In the genomic region with DNA sequence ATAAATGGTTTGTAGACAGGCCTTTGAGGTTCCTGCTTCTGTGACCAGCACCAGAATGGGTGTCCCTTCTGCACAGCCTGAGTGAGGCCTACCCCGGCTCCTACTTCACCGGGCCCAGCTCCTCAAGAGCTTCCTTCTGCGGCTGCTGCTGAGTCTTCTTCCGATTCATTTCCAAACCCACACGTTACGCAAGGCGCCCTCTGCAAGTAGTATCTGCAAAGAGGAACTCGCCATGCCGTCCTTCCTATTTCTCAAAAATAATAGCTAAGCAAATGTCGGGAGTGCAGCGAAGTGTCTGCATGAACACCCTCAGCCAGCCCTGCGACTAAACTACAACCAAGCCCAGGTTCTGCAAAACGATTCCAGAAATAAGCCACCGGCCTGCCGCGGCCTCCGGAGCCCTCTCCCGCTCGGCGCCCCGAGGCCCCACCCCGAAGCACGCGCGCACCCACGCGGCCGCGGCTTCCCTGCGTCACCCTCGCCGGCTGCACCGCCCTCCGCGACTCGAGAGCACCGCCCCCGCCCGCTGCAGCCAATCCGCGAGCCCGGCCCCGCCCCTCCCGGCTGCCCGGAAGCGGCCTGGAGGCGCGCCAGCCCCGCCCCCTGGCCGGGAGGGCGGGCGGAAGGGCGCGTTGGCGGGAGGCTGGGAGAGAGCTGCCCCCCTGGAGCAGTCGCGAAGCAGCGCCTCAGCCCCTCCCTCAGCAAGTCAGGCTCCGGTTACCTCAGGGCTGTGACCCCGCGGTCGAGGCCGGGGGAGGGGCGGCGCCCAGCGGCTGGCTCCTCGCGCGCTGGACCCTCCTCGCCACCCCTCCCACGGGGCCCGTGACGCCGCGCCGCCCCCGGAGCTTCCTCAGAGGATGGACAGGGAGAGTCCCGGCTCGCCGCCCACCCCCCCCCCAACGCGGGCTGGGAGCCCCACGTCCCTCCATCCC, we compare ENCODE assay signal across 8 cellular contexts. TPM values are rescaled to one million over a fixed set of nuclear protein-coding genes. Genes with fewer than 3 reads are reported as not detected.
DNase-seq lines count a peak whose midpoint lies in the region; ATAC-seq and TF ChIP-seq lines count a peak whose summit lies in the region.

No MANE protein-coding gene starts in this region.

- peak overlapping the region; percentile 82 for H3K4me3 ChIP-seq in GM08714 (ENCODE audit: low read length)
- H3K4me3 ChIP-seq in osteoblast (ENCODE audit: insufficient read depth, low read length), result peak overlapping the region; percentile 86

- peaks cover 16% of the 10 kb centered on the region for H3K27me3 Mint-ChIP-seq in glutamatergic neuron (ENCODE audit: unreplicated experiment)

- CTCF ChIA-PET in HEK293T (lab: Yijun Ruan, JAX), result interaction anchor here (0.6 to 2.1 kb wide), 4 partner anchors 10 to 48 kb away, joined by 3 to 12 read pairs (median 6); no protein-coding TSS in a partner anchor

- H3K4me1 ChIP-seq in osteoblast (ENCODE audit: insufficient read depth, low read length), result peaks cover 40% of the 10 kb centered on the region

- H2AFZ ChIP-seq in osteoblast (ENCODE audit: low read length), result no peak overlapping the region

- peak overlapping the region; percentile 85 for H3K4me3 Mint-ChIP-seq in glutamatergic neuron (ENCODE audit: unreplicated experiment)

- POLR2A ChIA-PET in HEK293T (lab: Yijun Ruan, JAX), result interaction anchor here (0.7 to 2.8 kb wide), 5 partner anchors 9 to 24 kb away, joined by 3 to 16 read pairs (median 10); no protein-coding TSS in a partner anchor

- peaks cover 27% of the 10 kb centered on the region for H4K20me1 ChIP-seq in osteoblast (ENCODE audit: insufficient read depth, low read length)

- H3K4me1 Mint-ChIP-seq in glutamatergic neuron (ENCODE audit: low read depth, unreplicated experiment), result peaks cover 45% of the 10 kb centered on the region

- peaks cover 9 to 11% of the 10 kb centered on the region in 2 donors for H3K36me3 Mint-ChIP-seq in activated naive CD4-positive, alpha-beta T cell treated with anti-CD3 and anti-CD28 coated beads, Interleukin-2, amount 50 U/mL, for 72 hours
- H3K36me3 Mint-ChIP-seq in glutamatergic neuron (ENCODE audit: unreplicated experiment), result no peaks in the 10 kb centered on the region

- DNase-seq in HEK293T (ENCODE audit: extremely low spot score), result peak; percentile 92
- DNase-seq in NAMALWA (ENCODE audit: low spot score), result peak; percentile 90
- peak; percentile 98 to 100 for DNase-seq in activated naive CD4-positive, alpha-beta T cell treated with anti-CD3 and anti-CD28 coated beads, Interleukin-2, amount 50 U/mL, for 72 hours (ENCODE audit: low spot score in 2 of 2)
- peak; percentile 97 for DNase-seq in glutamatergic neuron
- DNase-seq in osteoblast (ENCODE audit: insufficient read length, low spot score, missing footprints), result peak; percentile 99

- H3K4me2 ChIP-seq in osteoblast (ENCODE audit: insufficient read depth, low read length), result peak overlapping the region; percentile 94

- no peaks in the 10 kb centered on the region for H3K27me3 ChIP-seq in osteoblast (ENCODE audit: insufficient read depth, low read length)

- no peaks in the 10 kb centered on the region for H3K9me3 Mint-ChIP-seq in activated naive CD4-positive, alpha-beta T cell treated with anti-CD3 and anti-CD28 coated beads, Interleukin-2, amount 50 U/mL, for 72 hours
- peaks cover 24% of the 10 kb centered on the region for H3K9me3 Mint-ChIP-seq in glutamatergic neuron (ENCODE audit: unreplicated experiment)

- peak overlapping the region; percentile 99 for H3K27ac ChIP-seq in osteoblast (ENCODE audit: low read depth, low read length)
- peak overlapping the region; percentile 89 for H3K27ac ChIP-seq in temporal lobe (ENCODE audit: low read depth, low read length)

- H3K27ac Mint-ChIP-seq in activated naive CD4-positive, alpha-beta T cell treated with anti-CD3 and anti-CD28 coated beads, Interleukin-2, amount 50 U/mL, for 72 hours, result peak overlapping the region; percentile 88 to 94
- H3K27ac Mint-ChIP-seq in glutamatergic neuron (ENCODE audit: unreplicated experiment), result peak overlapping the region; percentile 79

- peaks cover 16% of the 10 kb centered on the region for H3K36me3 ChIP-seq in osteoblast (ENCODE audit: insufficient read depth, low read length)

- peaks cover 75% of the 10 kb centered on the region for H3K79me2 ChIP-seq in osteoblast (ENCODE audit: insufficient read depth, low read length)

- no peak for TF ChIP-seq CTCF in glutamatergic neuron (IDR thresholded peaks at IDR 0.05; ENCODE audit: partially characterized antibody, unreplicated experiment)
- TF ChIP-seq CTCF in osteoblast (IDR thresholded peaks at IDR 0.05; ENCODE audit: extremely low read depth, low read depth, low read length), result no peak

- H3K9me3 ChIP-seq in osteoblast (ENCODE audit: low read depth, low read length), result no peaks in the 10 kb centered on the region

- peak; percentile 53 for ATAC-seq in SK-N-SH treated with all-trans-retinoic acid at 6 μM for 48 hours
- ATAC-seq in activated naive CD4-positive, alpha-beta T cell treated with anti-CD3 and anti-CD28 coated beads, Interleukin-2, amount 50 U/mL, for 72 hours, result peak; percentile 63 to 72

TF ChIP-seq in HEK293T, 16 proteins besides CTCF, POLR2A, EP300 and RAD21:
- TF ChIP-seq HDGF (IDR thresholded peaks at IDR 0.05; ENCODE audit: borderline replicate concordance) (no peak), CTBP1 (IDR thresholded peaks at IDR 0.05; ENCODE audit: borderline replicate concordance) (no peak), SUZ12 (IDR thresholded peaks at IDR 0.05) (no peak), FOXK2 (IDR thresholded peaks at IDR 0.05) (no peak), NFRKB (IDR thresholded peaks at IDR 0.05) (no peak), BHLHE40 (IDR thresholded peaks at IDR 0.05; ENCODE audit: borderline replicate concordance) (no peak), ARNT (IDR thresholded peaks at IDR 0.05) (no peak), ZNF384 (IDR thresholded peaks at IDR 0.05) (no peak), SP1 (IDR thresholded peaks at IDR 0.05) (no peak), FOXA1 (IDR thresholded peaks at IDR 0.05) (no peak), LEF1 (IDR thresholded peaks at IDR 0.05; ENCODE audit: borderline replicate concordance) (peak; percentile 51; the same call in 1 of the 2 replicates), L3MBTL2 (conservative IDR thresholded peaks at IDR 0.05) (0 out of 2 replicates have a peak, but pooled peaks have one; percentile 36), ELF4 (IDR thresholded peaks at IDR 0.05) (no peak), FOXM1 (IDR thresholded peaks at IDR 0.05; ENCODE audit: borderline replicate concordance) (peak; percentile 58; the same call in 1 of the 2 replicates), TARDBP (IDR thresholded peaks at IDR 0.05) (no peak)
- TF ChIP-seq, protein P1, sequence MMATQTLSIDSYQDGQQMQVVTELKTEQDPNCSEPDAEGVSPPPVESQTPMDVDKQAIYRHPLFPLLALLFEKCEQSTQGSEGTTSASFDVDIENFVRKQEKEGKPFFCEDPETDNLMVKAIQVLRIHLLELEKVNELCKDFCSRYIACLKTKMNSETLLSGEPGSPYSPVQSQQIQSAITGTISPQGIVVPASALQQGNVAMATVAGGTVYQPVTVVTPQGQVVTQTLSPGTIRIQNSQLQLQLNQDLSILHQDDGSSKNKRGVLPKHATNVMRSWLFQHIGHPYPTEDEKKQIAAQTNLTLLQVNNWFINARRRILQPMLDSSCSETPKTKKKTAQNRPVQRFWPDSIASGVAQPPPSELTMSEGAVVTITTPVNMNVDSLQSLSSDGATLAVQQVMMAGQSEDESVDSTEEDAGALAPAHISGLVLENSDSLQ (IDR thresholded peaks at IDR 0.05), result no peak

TF ChIP-seq in SK-N-SH treated with all-trans-retinoic acid at 6 μM for 48 hours, 23 proteins besides CTCF, POLR2A, EP300 and RAD21:
- TF ChIP-seq OSR1 (CRISPR knock-in tag; IDR thresholded peaks at IDR 0.05), result no peak
- TF ChIP-seq ZNF8 (CRISPR knock-in tag; IDR thresholded peaks at IDR 0.05), result no peak
- TF ChIP-seq, protein P2, sequence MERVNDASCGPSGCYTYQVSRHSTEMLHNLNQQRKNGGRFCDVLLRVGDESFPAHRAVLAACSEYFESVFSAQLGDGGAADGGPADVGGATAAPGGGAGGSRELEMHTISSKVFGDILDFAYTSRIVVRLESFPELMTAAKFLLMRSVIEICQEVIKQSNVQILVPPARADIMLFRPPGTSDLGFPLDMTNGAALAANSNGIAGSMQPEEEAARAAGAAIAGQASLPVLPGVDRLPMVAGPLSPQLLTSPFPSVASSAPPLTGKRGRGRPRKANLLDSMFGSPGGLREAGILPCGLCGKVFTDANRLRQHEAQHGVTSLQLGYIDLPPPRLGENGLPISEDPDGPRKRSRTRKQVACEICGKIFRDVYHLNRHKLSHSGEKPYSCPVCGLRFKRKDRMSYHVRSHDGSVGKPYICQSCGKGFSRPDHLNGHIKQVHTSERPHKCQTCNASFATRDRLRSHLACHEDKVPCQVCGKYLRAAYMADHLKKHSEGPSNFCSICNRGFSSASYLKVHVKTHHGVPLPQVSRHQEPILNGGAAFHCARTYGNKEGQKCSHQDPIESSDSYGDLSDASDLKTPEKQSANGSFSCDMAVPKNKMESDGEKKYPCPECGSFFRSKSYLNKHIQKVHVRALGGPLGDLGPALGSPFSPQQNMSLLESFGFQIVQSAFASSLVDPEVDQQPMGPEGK (CRISPR knock-in tag; IDR thresholded peaks at IDR 0.05; ENCODE audit: borderline replicate concordance), result 0 out of 2 replicates have a peak, but pooled peaks have one; percentile 57

RNA-seq across cellular contexts. Expression of a gene that starts 8.3 kb away (rescaled TPM):
- 10 to 100 TPM; 23.4 to 31.9 TPM for total RNA-seq in activated naive CD4-positive, alpha-beta T cell treated with anti-CD3 and anti-CD28 coated beads, Interleukin-2, amount 50 U/mL, for 72 hours
- 41.0 TPM for total RNA-seq in glutamatergic neuron (ENCODE audit: unreplicated experiment)
- total RNA-seq in osteoblast, result 12.3 and 14.1 TPM in 2 replicates
- 10.6 TPM for total RNA-seq in temporal lobe

RNA-seq across cellular contexts. Expression of a gene that starts 55.2 kb away (rescaled TPM):
- total RNA-seq in activated naive CD4-positive, alpha-beta T cell treated with anti-CD3 and anti-CD28 coated beads, Interleukin-2, amount 50 U/mL, for 72 hours, result 10 to 100 TPM; 27.8 to 50.1 TPM
- 111 TPM for total RNA-seq in glutamatergic neuron (ENCODE audit: unreplicated experiment)
- total RNA-seq in osteoblast, result 35.4 and 37.3 TPM in 2 replicates
- 49.7 TPM for total RNA-seq in temporal lobe

RNA-seq across cellular contexts. Expression of a gene that starts 56.3 kb away (rescaled TPM):
- 10 to 100 TPM; 55.9 to 73.4 TPM for total RNA-seq in activated naive CD4-positive, alpha-beta T cell treated with anti-CD3 and anti-CD28 coated beads, Interleukin-2, amount 50 U/mL, for 72 hours
- total RNA-seq in glutamatergic neuron (ENCODE audit: unreplicated experiment), result 25.6 TPM
- total RNA-seq in osteoblast, result 37.7 and 42.0 TPM in 2 replicates
- 28.0 TPM for total RNA-seq in temporal lobe

Comparison
In these comparisons a context has a peak if more than half of its experiments do, and no peak if none do; other contexts are left out.
1. Peak in every context shown above with its lines: DNase-seq, ATAC-seq, H3K4me3 ChIP-seq and H3K27ac ChIP-seq.